15 cellular contexts compared by ENCODE assay signal in the genomic region with DNA sequence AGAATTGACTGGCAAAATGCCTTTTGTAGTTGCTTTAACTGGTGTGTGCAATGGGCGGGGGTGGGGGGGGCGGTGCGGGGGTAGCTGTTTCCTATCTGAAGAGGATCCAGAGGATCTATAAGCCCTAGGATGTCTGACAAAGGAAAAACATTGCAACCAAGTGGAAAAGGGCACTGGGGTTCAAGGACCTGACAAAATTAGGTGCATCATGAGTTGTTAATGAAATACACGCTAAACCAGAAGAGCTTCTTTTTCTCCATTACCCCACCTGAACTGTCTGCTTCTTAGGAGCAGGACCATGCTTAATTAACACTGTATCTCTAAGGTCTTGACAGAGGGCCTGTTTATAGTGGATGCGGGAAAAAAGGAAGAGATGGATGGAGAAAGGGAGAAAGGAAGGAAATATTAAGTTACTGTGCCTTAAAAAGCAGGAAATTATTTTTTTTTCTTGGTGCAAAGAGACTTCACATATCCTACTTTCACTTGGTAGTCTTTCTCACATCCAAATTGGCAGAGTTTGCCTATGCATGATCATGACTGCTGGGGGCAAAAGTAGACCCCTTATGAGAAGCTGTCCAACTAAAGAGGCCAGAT. TPM values are rescaled to one million over a fixed set of nuclear protein-coding genes. Genes with fewer than 3 reads are reported as not detected.
DNase-seq lines count a peak whose midpoint lies in the region; ATAC-seq, FAIRE-seq and TF ChIP-seq lines count a peak whose summit lies in the region.
"Had no signal": no experiment of that assay in that cellular context is flagged by ENCODE, and none has a peak within 500 bp of the region (broad histone marks: within the 10 kb centered on the region; RNA-seq: fewer than 3 reads in every experiment).

No MANE protein-coding gene starts in this region.

- H3K4me1 Mint-ChIP-seq in activated CD4-positive, alpha-beta T cell treated with anti-CD3 and anti-CD28 coated beads for 36 hours, result peaks cover 10% of the 10 kb centered on the region

- RAD21 ChIA-PET in HCT116 (lab: Charles Lee; ENCODE audit: low non-redundant PET in 1 of 2, low total read pairs in 2 of 2, uncharacterized antibody in 2 of 2, unreplicated experiment in 2 of 2), result no interaction called here

- CTCF ChIA-PET in HCT116 (lab: Charles Lee), result interaction anchor here (0.7 kb wide), 1 partner anchor 775 kb away, joined by 4 read pairs; no protein-coding TSS in a partner anchor
- CTCF ChIA-PET in activated CD4-positive, alpha-beta T cell treated with anti-CD3 and anti-CD28 coated beads for 36 hours (lab: Charles Lee), result no interaction called here

- no peaks in the 10 kb centered on the region for H3K36me3 Mint-ChIP-seq in activated CD4-positive, alpha-beta T cell treated with anti-CD3 and anti-CD28 coated beads for 36 hours (ENCODE audit: low read depth)
- H3K36me3 Mint-ChIP-seq: stimulated activated effector memory CD8-positive, alpha-beta T cell treated with anti-CD3 and anti-CD28 coated beads, Interleukin-12 subunit alpha, Interleukin-12 subunit beta, amount 100 ng/mL, for 72 hours had no signal

- H3K36me3 ChIP-seq in HCT116 (ENCODE audit: control insufficient read depth in 1 of 2, insufficient read depth in 2 of 2, low read length in 2 of 2) (peaks cover 0 to 3% of the 10 kb centered on the region in 2 experiments; a peak in 2 of 4 replicates), brain microvascular endothelial cell (replicated peaks) (peaks cover 47% of the 10 kb centered on the region), hepatocyte (replicated peaks; ENCODE audit: insufficient read depth, low read depth) (no peaks in the 10 kb centered on the region), thoracic aorta (no peaks in the 10 kb centered on the region)
- H3K36me3 ChIP-seq: gastrocnemius medialis, neutrophil had no signal

- H4K20me1 ChIP-seq in HCT116 (ENCODE audit: insufficient read depth) (peaks cover 12% of the 10 kb centered on the region; the same call in 1 of the 2 replicates), hepatocyte (ENCODE audit: insufficient read depth, poor library complexity, severe bottlenecking) (peaks cover 85% of the 10 kb centered on the region)

- H3K27ac Mint-ChIP-seq in activated CD4-positive, alpha-beta T cell treated with anti-CD3 and anti-CD28 coated beads for 36 hours, result no peak overlapping the region
- H3K27ac Mint-ChIP-seq: activated T-helper 17 cell treated with anti-CD3 and anti-CD28 coated beads, Interleukin-2, amount 50 U/mL, for 72 hours; stimulated activated effector memory CD8-positive, alpha-beta T cell treated with anti-CD3 and anti-CD28 coated beads, Interleukin-12 subunit alpha, Interleukin-12 subunit beta, amount 100 ng/mL, for 72 hours had no signal

- FAIRE-seq in HTR-8/SVneo (lab: Jason Lieb, UNC), result no peak
- FAIRE-seq: H1 had no signal

- no TSS peak for BruUV-seq in HCT116 (replicated peaks; lab: Mats Ljungman, UMichigan)

- no peak overlapping the region for H3K4me3 Mint-ChIP-seq in activated CD4-positive, alpha-beta T cell treated with anti-CD3 and anti-CD28 coated beads for 36 hours
- H3K4me3 Mint-ChIP-seq: activated T-helper 17 cell treated with anti-CD3 and anti-CD28 coated beads, Interleukin-2, amount 50 U/mL, for 72 hours; stimulated activated effector memory CD8-positive, alpha-beta T cell treated with anti-CD3 and anti-CD28 coated beads, Interleukin-12 subunit alpha, Interleukin-12 subunit beta, amount 100 ng/mL, for 72 hours had no signal

- peaks cover 97% of the 10 kb centered on the region for H3K79me2 ChIP-seq in HCT116 (ENCODE audit: insufficient read depth, low read length)
- H3K79me2 ChIP-seq in hepatocyte, result peaks cover 96% of the 10 kb centered on the region

- TF ChIP-seq CTCF in HCT116 (IDR thresholded peaks at IDR 0.05 in 2 of 3, conservative IDR thresholded peaks at IDR 0.05 in 1 of 3; ENCODE audit: borderline replicate concordance in 1 of 3, insufficient read depth in 1 of 3, low read depth in 2 of 3, low read length in 2 of 3) (no peak), brain microvascular endothelial cell (IDR thresholded peaks at IDR 0.05; ENCODE audit: low read depth, low read length, missing control alignments) (no peak), hepatocyte (IDR thresholded peaks at IDR 0.05; ENCODE audit: poor library complexity) (no peak), thoracic aorta (IDR thresholded peaks at IDR 0.05) (no peak)

- no peak for DNase-seq in HCT116 (ENCODE audit: low read depth, low spot score)
- DNase-seq in brain microvascular endothelial cell, result no peak
- DNase-seq in hepatocyte (ENCODE audit: low spot score), result no peak
- DNase-seq in thoracic aorta (ENCODE audit: low spot score), result no peak
- no peak for DNase-seq in NCI-H446 treated with DMSO at 0.1 percent for 48 hours (lab: John Stamatoyannopoulos, UW)
- DNase-seq in HTR-8/SVneo (ENCODE audit: insufficient read length, low spot score), result no peak
- DNase-seq in activated CD4-positive, alpha-beta T cell treated with anti-CD3 and anti-CD28 coated beads for 36 hours, result no peak
- DNase-seq: caudate nucleus, gastrocnemius medialis, left colon, NCI-H146 had no signal

- no peaks in the 10 kb centered on the region for H3K9me3 Mint-ChIP-seq in activated CD4-positive, alpha-beta T cell treated with anti-CD3 and anti-CD28 coated beads for 36 hours (ENCODE audit: low read depth)
- H3K9me3 Mint-ChIP-seq: activated T-helper 17 cell treated with anti-CD3 and anti-CD28 coated beads, Interleukin-2, amount 50 U/mL, for 72 hours; stimulated activated effector memory CD8-positive, alpha-beta T cell treated with anti-CD3 and anti-CD28 coated beads, Interleukin-12 subunit alpha, Interleukin-12 subunit beta, amount 100 ng/mL, for 72 hours had no signal

- H3K4me1 ChIP-seq in HCT116 (ENCODE audit: control insufficient read depth in 1 of 2, insufficient read depth in 2 of 2, low read length in 2 of 2) (peaks cover 33 to 79% of the 10 kb centered on the region in 2 experiments), hepatocyte (ENCODE audit: insufficient read depth) (peaks cover 64% of the 10 kb centered on the region), thoracic aorta (ENCODE audit: control insufficient read depth in 1 of 2, low read depth in 2 of 2) (peaks cover 37 to 72% of the 10 kb centered on the region in 2 donors)

- intact Hi-C loops in HCT116 (cut with micrococcal nuclease), result loop anchor here (10.0 kb wide), 1 partner anchor 488 kb away; no protein-coding TSS in a partner anchor
- intact Hi-C loops in activated CD4-positive, alpha-beta T cell treated with anti-CD3 and anti-CD28 coated beads for 36 hours (cut with DNase I, micrococcal nuclease), result no loop called here

- H3K27me3 Mint-ChIP-seq in activated CD4-positive, alpha-beta T cell treated with anti-CD3 and anti-CD28 coated beads for 36 hours, result peaks cover 44% of the 10 kb centered on the region

- H3K27ac ChIP-seq in HCT116 (ENCODE audit: low read depth, low read length), result no peak overlapping the region
- peak overlapping the region; percentile 94 for H3K27ac ChIP-seq in brain microvascular endothelial cell
- H3K27ac ChIP-seq in hepatocyte, result peak overlapping the region; percentile 99
- peak overlapping the region; percentile 43 to 99 for H3K27ac ChIP-seq in thoracic aorta
- H3K27ac ChIP-seq: neutrophil had no signal

- no peak for TF ChIP-seq RAD21 in HCT116 (IDR thresholded peaks at IDR 0.05; ENCODE audit: low read depth)

- no peak for ATAC-seq in HCT116
- ATAC-seq in thoracic aorta (ENCODE audit: insufficient number of reproducible peaks, low FRiP score, low read depth), result no peak
- ATAC-seq in activated CD4-positive, alpha-beta T cell treated with anti-CD3 and anti-CD28 coated beads for 36 hours, result no peak
- ATAC-seq: activated T-helper 17 cell treated with anti-CD3 and anti-CD28 coated beads, Interleukin-2, amount 50 U/mL, for 72 hours; left colon; stimulated activated effector memory CD8-positive, alpha-beta T cell treated with anti-CD3 and anti-CD28 coated beads, Interleukin-12 subunit alpha, Interleukin-12 subunit beta, amount 100 ng/mL, for 72 hours had no signal

- H3K4me2 ChIP-seq in HCT116 (ENCODE audit: low read length), result peak overlapping the region; percentile 8; the same call in 1 of the 2 replicates
- peak overlapping the region; percentile 88 for H3K4me2 ChIP-seq in hepatocyte

- H3K4me3 ChIP-seq in HCT116 (replicated peaks in 1 of 2; ENCODE audit: low read depth in 1 of 2, low read length in 2 of 2) (no peak overlapping the region), brain microvascular endothelial cell (ENCODE audit: low read depth, low read length) (no peak overlapping the region), hepatocyte (no peak overlapping the region), thoracic aorta (no peak overlapping the region)
- H3K4me3 ChIP-seq: gastrocnemius medialis had no signal

- H3K27me3 ChIP-seq in HCT116 (ENCODE audit: insufficient read depth, low read length) (no peaks in the 10 kb centered on the region), brain microvascular endothelial cell (replicated peaks) (no peaks in the 10 kb centered on the region), hepatocyte (no peaks in the 10 kb centered on the region), thoracic aorta (replicated peaks; ENCODE audit: insufficient read depth) (no peaks in the 10 kb centered on the region)
- H3K27me3 ChIP-seq: gastrocnemius medialis had no signal

- POLR2A ChIA-PET in HCT116 (lab: Charles Lee), result no interaction called here
- POLR2A ChIA-PET in activated CD4-positive, alpha-beta T cell treated with anti-CD3 and anti-CD28 coated beads for 36 hours (lab: Charles Lee), result no interaction called here

- WGBS in hepatocyte (ENCODE audit: low lambda C conversion rate, missing lambda C conversion rate), result 74% methylated on average over 5 of the region's 5 CpGs

- H3K9me2 ChIP-seq in HCT116 (ENCODE audit: insufficient read depth), result no peaks in the 10 kb centered on the region
- H3K9me2 ChIP-seq in hepatocyte (replicated peaks; ENCODE audit: insufficient read depth), result no peaks in the 10 kb centered on the region

- no peak for TF ChIP-seq POLR2A in HCT116 (IDR thresholded peaks at IDR 0.05; ENCODE audit: borderline replicate concordance, extremely low read depth, insufficient read depth, insufficient read length)

- no peak overlapping the region for H3K9ac ChIP-seq in HCT116 (ENCODE audit: low read length)

- in situ Hi-C loops in brain microvascular endothelial cell (cut with HindIII; ENCODE audit: low pct_ligation_motif_present, low sequenced_read_pairs), result no loop called here

- H2AFZ ChIP-seq in HCT116 (ENCODE audit: low read depth, low read length, poor library complexity, severe bottlenecking) (no peak overlapping the region), hepatocyte (no peak overlapping the region)

- H3K9me3 ChIP-seq in HCT116 (ENCODE audit: control insufficient read depth in 1 of 2, insufficient read depth in 1 of 2, low read depth in 1 of 2, low read length in 2 of 2) (no peaks in the 10 kb centered on the region), hepatocyte (ENCODE audit: low read depth) (no peaks in the 10 kb centered on the region), thoracic aorta (no peaks in the 10 kb centered on the region)
- H3K9me3 ChIP-seq: gastrocnemius medialis, neutrophil had no signal

TF ChIP-seq in HCT116, 20 proteins besides CTCF, POLR2A, EP300 and RAD21 (continues in another document):
- TF ChIP-seq CBX3 (IDR thresholded peaks at IDR 0.05; ENCODE audit: low read depth), result no peak

RNA-seq across cellular contexts. Expression of a gene that starts 4.7 kb away (rescaled TPM):
- total RNA-seq in HCT116 (2021; ENCODE audit: unreplicated experiment) (15.0 TPM), hepatocyte (133 and 135 TPM in 2 replicates), thoracic aorta (100 to 1,000 TPM in 1 of 2 donors, 10 to 100 TPM in 1; 27.9 to 119 TPM)
- polyA plus RNA-seq in HCT116 (2012), result 14.6 and 17.8 TPM in 2 replicates
- 110 and 118 TPM in 2 replicates for polyA plus RNA-seq in hepatocyte
- total RNA-seq in activated CD4-positive, alpha-beta T cell treated with anti-CD3 and anti-CD28 coated beads for 36 hours, result not detected
- total RNA-seq: activated T-helper 17 cell treated with anti-CD3 and anti-CD28 coated beads, Interleukin-2, amount 50 U/mL, for 72 hours had no signal

Comparison
In these comparisons a context has a peak if more than half of its experiments do, and no peak if none do; other contexts are left out.
1. RNA of a gene that starts 4.7 kb away (total RNA-seq): 133 to 135 TPM in hepatocyte, 27.9 to 119 TPM in thoracic aorta and 15.0 TPM in HCT116 (single experiment); not detected in activated CD4-positive, alpha-beta T cell treated with anti-CD3 and anti-CD28 coated beads for 36 hours; every median in the first group is over 10 times any median in the second.